12 cellular contexts compared by ENCODE assay signal in the genomic region with DNA sequence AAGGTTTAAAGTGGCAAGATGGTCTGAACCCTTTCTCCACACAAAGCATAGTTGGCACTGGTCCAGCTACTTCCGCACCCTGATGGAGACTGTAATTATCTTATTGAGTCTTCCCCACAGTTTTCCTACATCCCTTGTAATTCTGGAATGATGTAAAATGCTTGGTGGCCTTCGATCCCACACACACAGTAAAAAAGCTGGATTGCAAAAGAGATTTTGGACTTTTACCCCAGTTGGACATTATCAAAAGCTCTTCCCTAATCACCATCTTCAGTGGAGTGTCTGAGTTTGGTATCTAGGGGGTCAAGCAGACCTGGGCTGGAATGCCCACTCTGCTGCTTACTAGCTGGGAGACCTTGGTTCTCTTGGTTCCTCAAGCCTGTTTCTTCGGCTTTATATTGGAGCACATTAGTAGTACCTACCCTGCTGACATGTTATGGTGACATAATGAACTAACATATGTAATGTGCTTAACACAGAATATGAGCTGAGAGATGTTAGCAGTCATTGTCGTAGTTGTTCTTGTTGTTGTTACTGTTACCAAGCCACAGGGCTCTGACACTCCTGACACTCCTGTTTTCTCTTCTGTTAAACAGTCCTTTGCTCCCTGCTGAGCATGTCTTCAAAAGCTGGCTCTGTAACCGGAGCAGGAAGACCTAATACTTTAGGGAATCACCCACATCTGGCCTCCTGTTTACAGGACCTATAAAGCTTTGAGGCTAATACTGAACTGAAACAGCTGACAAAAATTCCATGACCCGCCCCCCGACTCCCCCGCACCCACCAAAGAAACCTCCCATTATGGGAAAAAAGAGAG. TPM values are rescaled to one million over a fixed set of nuclear protein-coding genes. Genes with fewer than 3 reads are reported as not detected.
DNase-seq lines count a peak whose midpoint lies in the region; ATAC-seq and TF ChIP-seq lines count a peak whose summit lies in the region.
"Had no signal": no experiment of that assay in that cellular context is flagged by ENCODE, and none has a peak within 500 bp of the region (broad histone marks: within the 10 kb centered on the region; RNA-seq: fewer than 3 reads in every experiment).

No MANE protein-coding gene starts in this region.

- H3K9me3 ChIP-seq in gastroesophageal sphincter (no peaks in the 10 kb centered on the region), sigmoid colon (no peaks in the 10 kb centered on the region)

- H3K27me3 ChIP-seq in gastroesophageal sphincter: no peaks in the 10 kb centered on the region
- no peaks in the 10 kb centered on the region for H3K27me3 ChIP-seq in sigmoid colon

- in situ Hi-C loops in GM13977 (cut with MboI; ENCODE audit: low pct_unique_long_range_greater_than_20kb, low sequenced_read_pairs, unreplicated experiment): no loop called here

- ATAC-seq in gastroesophageal sphincter: peak; percentile 53
- ATAC-seq in HG02759 (IDR thresholded peaks at IDR 0.05; ENCODE audit: unreplicated experiment): no peak
- ATAC-seq: HCT116 had no signal

- H3K36me3 ChIP-seq in gastroesophageal sphincter (no peaks in the 10 kb centered on the region), sigmoid colon (no peaks in the 10 kb centered on the region)

- intact Hi-C loops in sigmoid colon (cut with DNase I): no loop called here

- TF ChIP-seq EP300 in gastroesophageal sphincter (IDR thresholded peaks at IDR 0.05): no peak
- no peak for TF ChIP-seq EP300 in sigmoid colon (IDR thresholded peaks at IDR 0.05)

- H3K4me1 ChIP-seq in gastroesophageal sphincter: peaks cover 0 to 5% (median 0%) of the 10 kb centered on the region in 3 donors
- peaks cover 0 to 6% (median 2%) of the 10 kb centered on the region in 4 donors for H3K4me1 ChIP-seq in sigmoid colon

- DNase-seq in ELF-1 (ENCODE audit: low read depth, low spot score) (peak; percentile 57), sigmoid colon (no peak), SIG-M5 (lab: John Stamatoyannopoulos, UW) (no peak), GM13977 (ENCODE audit: low spot score) (no peak)
- DNase-seq in stimulated activated CD4-positive, alpha-beta T cell treated with anti-CD3 and anti-CD28 coated beads, Interleukin-4, amount 100 ng/mL, for 24 hours: no peak
- DNase-seq: activated CD4-positive, alpha-beta T cell treated with anti-CD3 and anti-CD28 coated beads for 1 hour; GDM1; NCI-H187 treated with DMSO at 0.1 percent for 48 hours had no signal

- TF ChIP-seq POLR2A in gastroesophageal sphincter (IDR thresholded peaks at IDR 0.05) (no peak), sigmoid colon (IDR thresholded peaks at IDR 0.05) (no peak)

- H3K4me3 ChIP-seq in WI38 (ENCODE audit: low read depth, low read length) (peak overlapping the region; percentile 25; the same call in 1 of the 2 replicates), gastroesophageal sphincter (no peak overlapping the region), sigmoid colon (no peak overlapping the region)

- H3K27ac ChIP-seq in gastroesophageal sphincter (peak overlapping the region; percentile 56 to 74 (median 67)), sigmoid colon (peak overlapping the region; percentile 61 to 74 (median 68))

- 31 to 83% methylated on average over 3 to 4 of the region's 8 CpGs for WGBS in gastroesophageal sphincter (ENCODE audit: low coverage in 1 of 2), 2 donors
- 44 to 61% methylated on average over 8 of the region's 8 CpGs for WGBS in sigmoid colon, 2 donors

- TF ChIP-seq CTCF in WI38 (IDR thresholded peaks at IDR 0.05; ENCODE audit: low read depth, low read length) (no peak), gastroesophageal sphincter (IDR thresholded peaks at IDR 0.05) (no peak), sigmoid colon (IDR thresholded peaks at IDR 0.05) (no peak), GM13977 (IDR thresholded peaks at IDR 0.05; ENCODE audit: extremely low read depth, insufficient read depth, missing control alignments) (no peak)

RNA-seq across cellular contexts. Expression of gene SRPX2, which starts 4.8 kb away (rescaled TPM):
- total RNA-seq in gastroesophageal sphincter: 10 to 100 TPM; 24.7 to 52.1 (median 39.7) TPM
- 10 to 100 TPM; 18.7 to 59.8 (median 25.9) TPM for total RNA-seq in sigmoid colon
- polyA plus RNA-seq in sigmoid colon: 10 to 100 TPM in 1 of 3 donors, 1 to 10 TPM in 2; 2.5 to 12.0 (median 4.8) TPM

RNA-seq across cellular contexts. Expression of gene TSPAN6, which starts 12.2 kb away (rescaled TPM):
- total RNA-seq in gastroesophageal sphincter (10 to 100 TPM in 2 of 4 donors, 1 to 10 TPM in 2; 6.4 to 16.2 (median 8.5) TPM), sigmoid colon (10 to 100 TPM in 2 of 4 donors, 1 to 10 TPM in 2; 7.5 to 16.3 (median 9.4) TPM)
- polyA plus RNA-seq in sigmoid colon: 10 to 100 TPM; 31.2 to 57.1 (median 34.2) TPM
